ENCODE assay signal across 14 cellular contexts in genomic region chr1:198560093-198560638, GRCh38. TPM values are rescaled to one million over a fixed set of nuclear protein-coding genes. Genes with fewer than 3 reads are reported as not detected.
DNase-seq lines count a peak whose midpoint lies in the region; ATAC-seq, FAIRE-seq and TF ChIP-seq lines count a peak whose summit lies in the region.
"Had no signal": no experiment of that assay in that cellular context is flagged by ENCODE, and none has a peak within 500 bp of the region (broad histone marks: within the 10 kb centered on the region; RNA-seq: fewer than 3 reads in every experiment).

No MANE protein-coding gene starts in this region.

- H3K27ac ChIP-seq in left ventricle myocardium inferior (replicated peaks), result no peak overlapping the region
- H3K27ac ChIP-seq in K562 (ENCODE audit: extremely low read depth, low read depth, low read length), result no peak overlapping the region
- no peak overlapping the region for H3K27ac ChIP-seq in testis
- H3K27ac ChIP-seq: esophagus squamous epithelium had no signal

- no peaks in the 10 kb centered on the region for H3K9me1 ChIP-seq in K562 (ENCODE audit: control insufficient read depth, insufficient read depth, low read length)

- peak overlapping the region; percentile 56 for H2AFZ ChIP-seq in K562 (ENCODE audit: low read depth, low read length)

- in situ Hi-C loops in K562 (cut with MboI), result no loop called here

- no peaks in the 10 kb centered on the region for H4K20me1 ChIP-seq in K562 (replicated peaks; ENCODE audit: control insufficient read depth, insufficient read depth, low read length)

- H3K9me3 ChIP-seq in left ventricle myocardium inferior (replicated peaks) (no peaks in the 10 kb centered on the region), K562 (replicated peaks; ENCODE audit: control insufficient read depth, insufficient read depth, low read depth, low read length) (no peaks in the 10 kb centered on the region), testis (no peaks in the 10 kb centered on the region)
- H3K9me3 ChIP-seq: esophagus squamous epithelium had no signal

- no peak overlapping the region for H3K4me2 ChIP-seq in K562 (ENCODE audit: insufficient read depth, low read length)

- intact Hi-C loops in left cardiac atrium (cut with DNase I) (no loop called here), left ventricle myocardium inferior (cut with micrococcal nuclease) (no loop called here), K562 (cut with micrococcal nuclease) (no loop called here), testis (cut with DNase I; ENCODE audit: low total_unique reads) (no loop called here)

- no peak for TF ChIP-seq EP300 in K562 (IDR thresholded peaks at IDR 0.05; ENCODE audit: low read length)

- no peaks in the 10 kb centered on the region for H3K4me1 ChIP-seq in left ventricle myocardium inferior
- peaks cover 0 to 11% of the 10 kb centered on the region in 2 experiments; a peak in 1 of 5 replicates for H3K4me1 ChIP-seq in K562 (replicated peaks in 1 of 2; ENCODE audit: control insufficient read depth in 2 of 2, insufficient read depth in 2 of 2, low read length in 2 of 2)
- peaks cover 3% of the 10 kb centered on the region for H3K4me1 ChIP-seq in testis
- H3K4me1 ChIP-seq: esophagus squamous epithelium had no signal

- no peak overlapping the region for H3K4me3 ChIP-seq in left ventricle myocardium inferior
- no peak overlapping the region for H3K4me3 ChIP-seq in K562
- no peak overlapping the region for H3K4me3 ChIP-seq in testis
- H3K4me3 ChIP-seq: esophagus squamous epithelium had no signal

- H3K36me3 ChIP-seq in left ventricle myocardium inferior (no peaks in the 10 kb centered on the region), K562 (ENCODE audit: control insufficient read depth, insufficient read depth, low read length) (no peaks in the 10 kb centered on the region), testis (ENCODE audit: low read depth, missing control alignments) (no peaks in the 10 kb centered on the region)
- H3K36me3 ChIP-seq: esophagus squamous epithelium had no signal

- H3K9ac ChIP-seq in K562 (ENCODE audit: insufficient read depth in 1 of 2, low read depth in 2 of 2, low read length in 2 of 2), result no peak overlapping the region

- no peak for TF ChIP-seq RAD21 in K562 (CRISPR knock-in tag; conservative IDR thresholded peaks at IDR 0.05 in 1 of 2, IDR thresholded peaks at IDR 0.05 in 1 of 2)

- POLR2A ChIA-PET in K562 (lab: Yijun Ruan, JAX), result interaction anchor here (0.7 to 1.0 kb wide), 3 partner anchors 9 to 16 kb away, joined by 3 to 4 read pairs (median 4); no protein-coding TSS in a partner anchor

- TF ChIP-seq CTCF in left ventricle myocardium inferior (IDR thresholded peaks at IDR 0.05; ENCODE audit: borderline replicate concordance), result no peak
- no peak for TF ChIP-seq CTCF in K562 (IDR thresholded peaks at IDR 0.05 in 2 of 3, conservative IDR thresholded peaks at IDR 0.05 in 1 of 3; ENCODE audit: insufficient read depth in 2 of 3, low read depth in 1 of 3, low read length in 3 of 3)
- no peak for TF ChIP-seq CTCF in testis (IDR thresholded peaks at IDR 0.05)

- whole genome bisulfite sequencing in K562 (ENCODE audit: insufficient coverage, low coverage, missing lambda C conversion rate), result 0% methylated on average over 2 of the region's 2 CpGs
- 46 to 62% methylated on average over 2 of the region's 2 CpGs for WGBS in testis, 2 donors

- FAIRE-seq in K562 (lab: Jason Lieb, UNC), result no peak
- FAIRE-seq: colon, G401.6 had no signal

- no peaks in the 10 kb centered on the region for H3K27me3 ChIP-seq in left ventricle myocardium inferior (ENCODE audit: low read depth)
- H3K27me3 ChIP-seq in K562 (ENCODE audit: control insufficient read depth in 2 of 2, insufficient read depth in 2 of 2, low read length in 2 of 2), result no peaks in the 10 kb centered on the region
- no peaks in the 10 kb centered on the region for H3K27me3 ChIP-seq in testis
- H3K27me3 ChIP-seq: esophagus squamous epithelium had no signal

- BruUV-seq in K562 (replicated peaks; lab: Mats Ljungman, UMichigan), result no TSS peak

- no peak for ATAC-seq in left cardiac atrium
- ATAC-seq in K562, result peak; percentile 55

- DNase-seq in left cardiac atrium, result peak; percentile 28
- DNase-seq in left ventricle myocardium inferior, result no peak
- DNase-seq in NCI-H2107 (lab: John Stamatoyannopoulos, UW), result peak; percentile 14
- DNase-seq in K562 (ENCODE audit: extremely low read depth in 1 of 4, low spot score in 3 of 4), result peak in 2 of 4 experiments; percentile 11 to 45
- peak; percentile 25 for DNase-seq in testis
- no peak for DNase-seq in NCI-H82 treated with DMSO at 0.1 percent for 48 hours (lab: John Stamatoyannopoulos, UW; ENCODE audit: unreplicated experiment)
- no peak for DNase-seq in stimulated activated naive CD4-positive, alpha-beta T cell treated with Interleukin-2 at 50 U/mL for 16 hours (lab: John Stamatoyannopoulos, UW)
- DNase-seq in GM19240 (ENCODE audit: insufficient read length, low spot score), result no peak
- DNase-seq: activated naive CD8-positive, alpha-beta T cell treated with anti-CD3 and anti-CD28 coated beads, Interleukin-2, amount 10 ng/mL, durations not matched to agents 7 days and 5 days; esophagus squamous epithelium; retina; RPMI8226 had no signal

- CTCF ChIA-PET in K562 (lab: Yijun Ruan, JAX; ENCODE audit: low intra/inter-chr PET ratio), result no interaction called here

- TF ChIP-seq POLR2A in K562 (conservative IDR thresholded peaks at IDR 0.05), result no peak
- TF ChIP-seq POLR2A in testis (IDR thresholded peaks at IDR 0.05), result no peak

- H3K79me2 ChIP-seq in K562 (ENCODE audit: control insufficient read depth, insufficient read depth, low read length), result no peaks in the 10 kb centered on the region

TF ChIP-seq in K562, 482 proteins besides CTCF, POLR2A, EP300 and RAD21:
- no peak for TF ChIP-seq PRMT5 (CRISPR knock-in tag; IDR thresholded peaks at IDR 0.05)
- TF ChIP-seq FIP1L1 (IDR thresholded peaks at IDR 0.05; ENCODE audit: low read depth, low read length, poor library complexity, severe bottlenecking), result no peak
- TF ChIP-seq EZH2 (IDR thresholded peaks at IDR 0.05; ENCODE audit: borderline replicate concordance, low read depth, low read length), result no peak
- TF ChIP-seq NFIC (IDR thresholded peaks at IDR 0.05), result peak; percentile 72
- TF ChIP-seq ZMIZ1 (IDR thresholded peaks at IDR 0.05; ENCODE audit: low read depth in 2 of 2, low read length in 2 of 2), result no peak

RNA-seq across cellular contexts. Expression of gene ATP6V1G3, which starts 19.7 kb away (rescaled TPM):
- total RNA-seq in left cardiac atrium, result not detected
- total RNA-seq in left ventricle myocardium inferior, result not detected
- not detected in 2 replicates for total RNA-seq in K562 (2011; cell fraction: chromatin; rRNA removed; ENCODE audit: low replicate concordance)
- total RNA-seq in K562 (2011; cell fraction: nucleolus; rRNA removed), result not detected in 2 replicates
- not detected in 2 replicates for total RNA-seq in K562 (2011; cell fraction: nucleoplasm; rRNA removed)
- total RNA-seq in K562 (2014; rRNA removed), result not detected in 2 replicates
- total RNA-seq in K562 (2014; rRNA removed; fragmentation: Illumina TruSeq; extraction: Trizol), result not detected in 2 replicates
- not detected in 2 replicates for total RNA-seq in K562 (2015; rRNA removed; fragmentation: Illumina TruSeq; extraction: Trizol)
- total RNA-seq in K562 (2021), result not detected in 2 replicates
- polyA plus RNA-seq in K562 (2011; rRNA removed), result not detected in 2 replicates
- not detected in 2 replicates for polyA plus RNA-seq in K562 (2011; cell fraction: cytosol; rRNA removed)
- not detected in 2 replicates for polyA plus RNA-seq in K562 (2011; cell fraction: nucleus; rRNA removed)
- not detected in 2 replicates for polyA plus RNA-seq in K562 (2012)
- not detected in 2 replicates for polyA plus RNA-seq in K562 (2014; fragmentation: Illumina TruSeq; extraction: Trizol)
- under 1 TPM in 1 of 2 experiments, not detected in 1; 0.32 TPM for polyA plus RNA-seq in K562 (2014; fragmentation: Nextera tagmentation; extraction: Ambion mirVana)
- not detected in 2 replicates for polyA plus RNA-seq in K562 (2014; rRNA removed)
- polyA minus RNA-seq in K562 (2011; rRNA and poly(A)+ RNA removed), result not detected in 2 replicates
- polyA minus RNA-seq in K562 (2011; cell fraction: cytosol; rRNA and poly(A)+ RNA removed), result not detected in 2 replicates
- polyA minus RNA-seq in K562 (2011; cell fraction: nucleus; rRNA and poly(A)+ RNA removed), result not detected in 2 replicates
- not detected for total RNA-seq in testis
- not detected for polyA plus RNA-seq in testis (ENCODE audit: insufficient read depth, low read depth, low replicate concordance)
- total RNA-seq: activated naive CD8-positive, alpha-beta T cell treated with anti-CD3 and anti-CD28 coated beads, Interleukin-2, amount 10 ng/mL, durations not matched to agents 7 days and 5 days; esophagus squamous epithelium had no signal

Comparison
In these comparisons a context has a peak if more than half of its experiments do, and no peak if none do; other contexts are left out.
1. DNase-seq: peak in left cardiac atrium (single experiment), NCI-H2107 (single experiment) and testis (single experiment); none in left ventricle myocardium inferior (single experiment), NCI-H82 treated with DMSO at 0.1 percent for 48 hours (single experiment), stimulated activated naive CD4-positive, alpha-beta T cell treated with Interleukin-2 at 50 U/mL for 16 hours (single experiment) and GM19240 (single experiment).